Comparison of ENCODE assay signal across 11 cellular contexts in genomic region chr2:134124047-134124753, GRCh38.
A peak's percentile ranks its signal among the peaks of the same experiment; 100 is the strongest.
DNase-seq lines count a peak whose midpoint lies in the region; ATAC-seq and TF ChIP-seq lines count a peak whose summit lies in the region.
"Had no signal": no experiment of that assay in that cellular context is flagged by ENCODE, and none has a peak within 500 bp of the region (broad histone marks: within the 10 kb centered on the region; RNA-seq: fewer than 3 reads in every experiment).

No MANE protein-coding gene starts in this region.

- DNase-seq in DMS 273 treated with DMSO at 0.1 percent for 48 hours (lab: John Stamatoyannopoulos, UW) (peak; percentile 61), NCI-H1105 (lab: John Stamatoyannopoulos, UW) (peak; percentile 85), T-cell (no peak), naive B cell (no peak), MV-4-11 (lab: John Stamatoyannopoulos, UW) (no peak), suprapubic skin (ENCODE audit: low spot score in 2 of 2) (no peak), Ammon's horn (ENCODE audit: low spot score) (no peak)
- no peak for DNase-seq in activated CD4-positive, alpha-beta T cell treated with anti-CD3 and anti-CD28 coated beads for 48 hours
- DNase-seq: activated CD8-positive, alpha-beta memory T cell treated with anti-CD3 and anti-CD28 coated beads, Interleukin-2, amount 50 U/mL, for 48 hours; HCEC 1CT had no signal

- no peaks in the 10 kb centered on the region for H3K36me3 ChIP-seq in suprapubic skin

- TF ChIP-seq CTCF in suprapubic skin (IDR thresholded peaks at IDR 0.05): no peak

- H3K4me1 Mint-ChIP-seq in T-cell (peaks cover 80 to 84% (median 82%) of the 10 kb centered on the region in 3 donors), naive B cell (peaks cover 75 to 87% (median 83%) of the 10 kb centered on the region in 3 donors)

- CTCF ChIA-PET in T-cell (lab: Charles Lee): interaction anchor here (1.5 to 1.9 kb wide), 2 partner anchors 83 to 121 kb away, joined by 5 read pairs; no protein-coding TSS in a partner anchor

- H3K4me3 ChIP-seq in suprapubic skin: no peak overlapping the region

- H3K9me3 Mint-ChIP-seq in T-cell (no peaks in the 10 kb centered on the region), naive B cell (peaks cover 0 to 1% (median 0%) of the 10 kb centered on the region in 7 donors)
- H3K9me3 Mint-ChIP-seq: T-helper 1 cell treated with Interleukin-12 subunit alpha and Interleukin-12 subunit beta and Interleukin-4 antibody, amounts not matched to agents 30 μg/mL and 1 μg/mL, for 36 hours had no signal

- 45% methylated on average over 3 of the region's 3 CpGs for WGBS in suprapubic skin

- peak overlapping the region in 1 of 3 donors; percentile 89 for H3K4me3 Mint-ChIP-seq in T-cell
- H3K4me3 Mint-ChIP-seq in naive B cell: peak overlapping the region in 7 of 8 donors; percentile 20 to 95 (median 89)
- H3K4me3 Mint-ChIP-seq: T-helper 1 cell treated with Interleukin-12 subunit alpha and Interleukin-12 subunit beta and Interleukin-4 antibody, amounts not matched to agents 30 μg/mL and 1 μg/mL, for 36 hours had no signal

- no peaks in the 10 kb centered on the region for H3K9me3 ChIP-seq in suprapubic skin

- H3K36me3 Mint-ChIP-seq in T-cell: no peaks in the 10 kb centered on the region
- no peaks in the 10 kb centered on the region for H3K36me3 Mint-ChIP-seq in naive B cell

- H3K27ac Mint-ChIP-seq in T-cell (peak overlapping the region; percentile 12 to 13), naive B cell (peak overlapping the region in 2 of 6 donors; percentile 15 to 67)
- H3K27ac Mint-ChIP-seq: T-helper 1 cell treated with Interleukin-12 subunit alpha and Interleukin-12 subunit beta and Interleukin-4 antibody, amounts not matched to agents 30 μg/mL and 1 μg/mL, for 36 hours had no signal

- ATAC-seq in T-cell (replicated peaks in 1 of 4) (no peak), naive B cell (ENCODE audit: low read depth in 2 of 2) (no peak)

- H3K4me1 ChIP-seq in suprapubic skin: peaks cover 53% of the 10 kb centered on the region

- H3K27me3 ChIP-seq in suprapubic skin: no peaks in the 10 kb centered on the region

- no peak for TF ChIP-seq EP300 in suprapubic skin (IDR thresholded peaks at IDR 0.05)

- no peaks in the 10 kb centered on the region for H3K27me3 Mint-ChIP-seq in T-cell
- H3K27me3 Mint-ChIP-seq in naive B cell: no peaks in the 10 kb centered on the region

- POLR2A ChIA-PET in T-cell (lab: Charles Lee): interaction anchor here in 1 of 2 donors (0.6 kb wide), 1 partner anchor 81 kb away, joined by 3 read pairs; no protein-coding TSS in a partner anchor

- TF ChIP-seq POLR2A in suprapubic skin (IDR thresholded peaks at IDR 0.05): no peak

- H3K27ac ChIP-seq in suprapubic skin: no peak overlapping the region

Comparison
In these comparisons a context has a peak if more than half of its experiments do, and no peak if none do; other contexts are left out.
1. DNase-seq: peak in DMS 273 treated with DMSO at 0.1 percent for 48 hours (single experiment) and NCI-H1105 (single experiment); none in T-cell (0 of 34), naive B cell (single experiment), MV-4-11 (single experiment), suprapubic skin (0 of 2), Ammon's horn (single experiment) and activated CD4-positive, alpha-beta T cell treated with anti-CD3 and anti-CD28 coated beads for 48 hours (single experiment).